In genomic region chrX:1496076-1496475, GRCh38 we compare ENCODE assay signal across 19 cellular contexts. TPM values are rescaled to one million over a fixed set of nuclear protein-coding genes. Genes with fewer than 3 reads are reported as not detected.
DNase-seq lines count a peak whose midpoint lies in the region; ATAC-seq and TF ChIP-seq lines count a peak whose summit lies in the region.
"Had no signal": no experiment of that assay in that cellular context is flagged by ENCODE, and none has a peak within 500 bp of the region (broad histone marks: within the 10 kb centered on the region; RNA-seq: fewer than 3 reads in every experiment).

No MANE protein-coding gene starts in this region.

- H3K9me2 ChIP-seq in Karpas-422 (replicated peaks; ENCODE audit: insufficient read depth, low read length) = no peaks in the 10 kb centered on the region

- H4K20me1 ChIP-seq in Karpas-422 (ENCODE audit: insufficient read depth, low read depth, low read length) = no peaks in the 10 kb centered on the region

- H3K4me1 ChIP-seq in Karpas-422 (ENCODE audit: low read length) = peaks cover 66% of the 10 kb centered on the region
- H3K4me1 ChIP-seq in neutrophil (ENCODE audit: control insufficient read depth in 1 of 2, insufficient read depth in 1 of 2, low read depth in 1 of 2, low read length in 1 of 2) = peaks cover 20 to 22% of the 10 kb centered on the region in 2 experiments
- H3K4me1 ChIP-seq: A549 had no signal

- H3K27me3 ChIP-seq in Karpas-422 (ENCODE audit: low read length) = no peaks in the 10 kb centered on the region
- no peaks in the 10 kb centered on the region for H3K27me3 ChIP-seq in neutrophil

- no peaks in the 10 kb centered on the region for H3K27me3 Mint-ChIP-seq in activated naive CD8-positive, alpha-beta T cell treated with anti-CD3 and anti-CD28 coated beads for 36 hours

- peaks cover 13% of the 10 kb centered on the region for H3K36me3 Mint-ChIP-seq in activated naive CD8-positive, alpha-beta T cell treated with anti-CD3 and anti-CD28 coated beads for 36 hours

- peak overlapping the region; percentile 71 for H3K4me2 ChIP-seq in Karpas-422 (ENCODE audit: low read depth, low read length, poor library complexity, severe bottlenecking)
- H3K4me2 ChIP-seq: A549 had no signal

- peaks cover 9% of the 10 kb centered on the region for H3K9me3 Mint-ChIP-seq in activated naive CD8-positive, alpha-beta T cell treated with anti-CD3 and anti-CD28 coated beads for 36 hours

- H2AFZ ChIP-seq in Karpas-422 (ENCODE audit: low read length) = no peak overlapping the region

- peaks cover 21% of the 10 kb centered on the region for H3K79me2 ChIP-seq in Karpas-422 (ENCODE audit: low read length)

- DNase-seq in activated T-cell treated with anti-CD3 and anti-CD28 coated beads, Interleukin-2, amount 50 U/mL, for 1 hour = peak; percentile 17
- no peak for DNase-seq in activated T-cell treated with anti-CD3 and anti-CD28 coated beads for 4 hours
- DNase-seq in Karpas-422 = no peak
- DNase-seq in activated naive CD8-positive, alpha-beta T cell treated with anti-CD3 and anti-CD28 coated beads for 36 hours = no peak
- no peak for DNase-seq in GM20000 (ENCODE audit: low spot score)
- DNase-seq: hippocampal formation; kidney glomerular epithelial cell; NCI-H187 treated with DMSO at 0.1 percent for 48 hours; Right ventricle myocardium superior; stimulated activated CD4-positive, alpha-beta T cell treated with anti-CD3 and anti-CD28 coated beads, Interleukin-15, amount 100 ng/mL, for 24 hours; stimulated activated naive CD4-positive, alpha-beta T cell treated with Interleukin-2 at 50 U/mL for 16 hours; trophoblast cell had no signal

- H3K27ac ChIP-seq in Karpas-422 (ENCODE audit: low read length) (peak overlapping the region; percentile 96), neutrophil (peak overlapping the region; percentile 54)
- H3K27ac ChIP-seq: A549, C4-2B, VCaP had no signal

- no peak for TF ChIP-seq CTCF in neutrophil (IDR thresholded peaks at IDR 0.05)
- no peak for TF ChIP-seq CTCF in GM20000 (IDR thresholded peaks at IDR 0.05; ENCODE audit: extremely low read depth, missing control alignments)

- peaks cover 24% of the 10 kb centered on the region for H3K4me1 Mint-ChIP-seq in activated naive CD8-positive, alpha-beta T cell treated with anti-CD3 and anti-CD28 coated beads for 36 hours

- H3K36me3 ChIP-seq in Karpas-422 (ENCODE audit: insufficient read depth, low read length) (peaks cover 11% of the 10 kb centered on the region), neutrophil (peaks cover 4% of the 10 kb centered on the region)

- peak overlapping the region; percentile 73 for H3K9ac ChIP-seq in Karpas-422 (ENCODE audit: low read length)

- H3K4me3 ChIP-seq in Karpas-422 (ENCODE audit: low read length) = peak overlapping the region; percentile 66; the same call in 1 of the 2 replicates
- H3K4me3 ChIP-seq in neutrophil (ENCODE audit: low read depth in 1 of 2, low read length in 1 of 2) = no peak overlapping the region
- H3K4me3 ChIP-seq: A549 had no signal

- H3K9me3 ChIP-seq in Karpas-422 (ENCODE audit: low read length) (0 out of 2 replicates have a peak, but pooled peaks cover 1% of the 10 kb centered on the region), neutrophil (no peaks in the 10 kb centered on the region)
- H3K9me3 ChIP-seq: A549 had no signal

- H3K4me3 Mint-ChIP-seq in activated naive CD8-positive, alpha-beta T cell treated with anti-CD3 and anti-CD28 coated beads for 36 hours = no peak overlapping the region

- no peak for ATAC-seq in GM18502 (IDR thresholded peaks at IDR 0.05; ENCODE audit: poor library complexity, unreplicated experiment)
- no peak for ATAC-seq in GM21619 (IDR thresholded peaks at IDR 0.05; ENCODE audit: unreplicated experiment)
- ATAC-seq: A549 had no signal

- peak overlapping the region; percentile 77 for H3K27ac Mint-ChIP-seq in activated naive CD8-positive, alpha-beta T cell treated with anti-CD3 and anti-CD28 coated beads for 36 hours

RNA-seq across cellular contexts. Expression of gene P2RY8, which starts 40.9 kb away (rescaled TPM):
- total RNA-seq in Karpas-422 (2014; rRNA removed; shearing (Covaris generic); ENCODE audit: low replicate concordance) = 87.1 and 130 TPM in 2 replicates
- 10 to 100 TPM; 12.5 to 13.3 TPM for total RNA-seq in activated naive CD8-positive, alpha-beta T cell treated with anti-CD3 and anti-CD28 coated beads for 36 hours
- total RNA-seq: NCI-H460 had no signal

RNA-seq across cellular contexts. Expression of gene ASMTL, which starts 43.4 kb away (rescaled TPM):
- 18.4 and 51.0 TPM in 2 replicates for total RNA-seq in Karpas-422 (2014; rRNA removed; shearing (Covaris generic); ENCODE audit: low replicate concordance)
- total RNA-seq in activated naive CD8-positive, alpha-beta T cell treated with anti-CD3 and anti-CD28 coated beads for 36 hours = 10 to 100 TPM; 29.4 to 30.5 TPM
